In the genomic region with DNA sequence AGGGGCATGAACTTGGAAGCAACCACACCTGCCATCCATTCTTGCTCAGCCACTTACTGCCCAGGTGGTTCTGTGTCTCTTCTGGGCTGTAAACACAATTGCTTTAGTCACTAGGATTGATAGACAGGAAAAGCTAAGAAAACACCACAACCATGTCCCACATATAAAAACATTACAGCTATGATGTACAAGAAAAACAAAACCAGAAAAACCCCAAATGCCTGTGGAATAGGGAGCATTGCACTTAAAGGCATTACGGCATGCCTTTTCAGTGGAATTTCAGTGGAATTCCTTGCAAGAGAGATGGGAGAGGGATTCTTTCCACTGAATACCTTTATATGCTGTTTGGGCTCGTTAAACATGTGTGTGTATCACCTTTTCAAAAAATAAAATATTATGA, we compare ENCODE assay signal across 25 cellular contexts. TPM values are rescaled to one million over a fixed set of nuclear protein-coding genes. Genes with fewer than 3 reads are reported as not detected.
"Had no signal": no experiment of that assay in that cellular context is flagged by ENCODE, and none has a peak within 500 bp of the region (broad histone marks: within the 10 kb centered on the region; RNA-seq: fewer than 3 reads in every experiment).

No MANE protein-coding gene starts in this region.

- H3K4me1 ChIP-seq: colonic mucosa, gastroesophageal sphincter, testis, tibial nerve had no signal

- H3K27me3 ChIP-seq: colonic mucosa, neutrophil, testis, tibial nerve had no signal

- H3K27ac ChIP-seq: colonic mucosa, gastroesophageal sphincter, neutrophil, skin epidermis, testis, tibial nerve had no signal

- H3K9me3 ChIP-seq: colonic mucosa, gastroesophageal sphincter, mucosa of descending colon, neutrophil, testis, tibial nerve had no signal

- H3K4me3 ChIP-seq: colonic mucosa, gastroesophageal sphincter, mucosa of descending colon, skin epidermis, testis, tibial nerve had no signal

- H3K36me3 ChIP-seq: colonic mucosa, gastroesophageal sphincter, neutrophil, tibial nerve had no signal

- ATAC-seq: gastroesophageal sphincter; left lobe of liver; mucosa of descending colon; naive thymus-derived CD8-positive, alpha-beta T cell; sciatic nerve; stimulated activated naive B cell treated with anti-CD40 and anti-IgM and Interleukin-4, amounts not matched to agents 10 μg/mL and 1 μg/mL and 100 μg/mL, for 72 hours; stimulated activated naive CD8-positive, alpha-beta T cell treated with anti-CD3 and anti-CD28 coated beads, Interleukin-15, amount 100 ng/mL, for 72 hours had no signal

- DNase-seq: colonic mucosa; dermis blood vessel endothelial cell; glutamatergic neuron; islet precursor cell; mucosa of descending colon; naive thymus-derived CD8-positive, alpha-beta T cell; stimulated activated CD4-positive, alpha-beta T cell treated with anti-CD3 and anti-CD28 coated beads, Interleukin-2, amount 100 ng/mL, for 24 hours; stimulated activated CD4-positive, alpha-beta T cell treated with anti-CD3 and anti-CD28 coated beads, Interleukin-4, amount 100 ng/mL, for 4 hours; stimulated activated naive B cell treated with anti-CD40 and anti-IgM and Interleukin-4, amounts not matched to agents 10 μg/mL and 1 μg/mL and 100 μg/mL, for 72 hours; stimulated activated naive CD8-positive, alpha-beta T cell treated with anti-CD3 and anti-CD28 coated beads, Interleukin-15, amount 100 ng/mL, for 72 hours; testis had no signal

RNA-seq across cellular contexts. Expression of gene GPR26, which starts 44.2 kb away (rescaled TPM):
- total RNA-seq: colonic mucosa; dermis blood vessel endothelial cell; epithelial cell of proximal tubule; fibroblast of lung; fibroblast of villous mesenchyme; left lobe of liver; lower leg skin; mucosa of descending colon; naive thymus-derived CD8-positive, alpha-beta T cell; osteoblast; pulmonary artery endothelial cell; sciatic nerve; subcutaneous adipose tissue; tibial nerve; ureter had no signal
